Comparison of ENCODE assay signal across 5 cellular contexts in genomic region chrX:130791870-130792269, GRCh38.
A peak's percentile ranks its signal among the peaks of the same experiment; 100 is the strongest.
DNase-seq lines count a peak whose midpoint lies in the region; ATAC-seq, FAIRE-seq and TF ChIP-seq lines count a peak whose summit lies in the region.
"Not testable (repeated sequence)": the region's sequence is repeated elsewhere in the genome, so short reads cannot be mapped to it uniquely, and the experiment has no call there.

No MANE protein-coding gene starts in this region.

- not testable (repeated sequence) for H3K9me1 ChIP-seq in K562 (ENCODE audit: control insufficient read depth, insufficient read depth, low read length)

- not testable (repeated sequence) for TF ChIP-seq RAD21 in K562 (CRISPR knock-in tag; conservative IDR thresholded peaks at IDR 0.05 in 1 of 2, IDR thresholded peaks at IDR 0.05 in 1 of 2)

- not testable (repeated sequence) for H3K79me2 ChIP-seq in astrocyte (ENCODE audit: insufficient read depth, low read length); K562 (ENCODE audit: control insufficient read depth, insufficient read depth, low read length)

- TF ChIP-seq POLR2A in GM12891 (IDR thresholded peaks at IDR 0.05; ENCODE audit: low read depth, low read length); K562 (conservative IDR thresholded peaks at IDR 0.05): not testable (repeated sequence)

- not testable (repeated sequence) for H3K9ac ChIP-seq in astrocyte (ENCODE audit: low read length); K562 (ENCODE audit: insufficient read depth in 1 of 2, low read depth in 2 of 2, low read length in 2 of 2)

- H3K27me3 Mint-ChIP-seq in astrocyte (ENCODE audit: low read depth, unreplicated experiment), result not testable (repeated sequence)

- H4K20me1 ChIP-seq in astrocyte (ENCODE audit: insufficient read depth, low read length); K562 (replicated peaks; ENCODE audit: control insufficient read depth, insufficient read depth, low read length): not testable (repeated sequence)

- H2AFZ ChIP-seq in astrocyte (ENCODE audit: low read depth, low read length); K562 (ENCODE audit: low read depth, low read length): not testable (repeated sequence)

- POLR2A ChIA-PET in HEK293 (lab: Yijun Ruan, JAX); K562 (lab: Yijun Ruan, JAX): not testable (repeated sequence)

- not testable (repeated sequence) for BruUV-seq in K562 (replicated peaks; lab: Mats Ljungman, UMichigan)

- H3K27me3 ChIP-seq in astrocyte (ENCODE audit: insufficient read depth, low read length); K562 (ENCODE audit: control insufficient read depth in 2 of 2, insufficient read depth in 2 of 2, low read length in 2 of 2): not testable (repeated sequence)

- H3K36me3 ChIP-seq in HEK293 (ENCODE audit: control insufficient read depth in 2 of 2, insufficient read depth in 1 of 2, low read length in 2 of 2); astrocyte (ENCODE audit: insufficient read depth, low read length); K562 (ENCODE audit: control insufficient read depth, insufficient read depth, low read length): not testable (repeated sequence)

- not testable (repeated sequence) for H3K4me1 ChIP-seq in HEK293 (ENCODE audit: control insufficient read depth, insufficient read depth, low read length); astrocyte (ENCODE audit: insufficient read depth, low read length); K562 (replicated peaks in 1 of 2; ENCODE audit: control insufficient read depth in 2 of 2, insufficient read depth in 2 of 2, low read length in 2 of 2)

- DNase-seq in GM12891 (ENCODE audit: insufficient read length, low spot score); GM19239 (ENCODE audit: insufficient read length, low spot score); astrocyte (ENCODE audit: low read depth); K562 (ENCODE audit: extremely low read depth in 1 of 4, low spot score in 3 of 4): not testable (repeated sequence)

- H3K4me3 ChIP-seq in HEK293 (ENCODE audit: low read depth, low read length); astrocyte (ENCODE audit: insufficient read depth, low read depth, low read length); K562: not testable (repeated sequence)

- WGBS in K562 (ENCODE audit: insufficient coverage, low coverage, missing lambda C conversion rate), result 85% methylated on average over 2 of the region's 2 CpGs

- CTCF ChIA-PET in HEK293 (lab: Yijun Ruan, JAX), result interaction anchor here (0.6 kb wide), 1 partner anchor 69 kb away, joined by 3 read pairs; no protein-coding TSS in a partner anchor
- CTCF ChIA-PET in K562 (lab: Yijun Ruan, JAX; ENCODE audit: low intra/inter-chr PET ratio), result not testable (repeated sequence)

- H3K4me3 Mint-ChIP-seq in astrocyte (ENCODE audit: unreplicated experiment), result not testable (repeated sequence)

- not testable (repeated sequence) for TF ChIP-seq EP300 in K562 (IDR thresholded peaks at IDR 0.05; ENCODE audit: low read length)

- H3K4me2 ChIP-seq in astrocyte (ENCODE audit: low read length); K562 (ENCODE audit: insufficient read depth, low read length): not testable (repeated sequence)

- not testable (repeated sequence) for H3K27ac ChIP-seq in HEK293 (ENCODE audit: extremely low read depth, low read depth, low read length); astrocyte (ENCODE audit: low read depth, low read length); K562 (ENCODE audit: extremely low read depth, low read depth, low read length)

- peaks cover 11% of the 10 kb centered on the region for H3K4me1 Mint-ChIP-seq in astrocyte (ENCODE audit: low read depth, unreplicated experiment)

- in situ Hi-C loops in K562 (cut with MboI), result not testable (repeated sequence)

- not testable (repeated sequence) for ATAC-seq in K562

- H3K27ac Mint-ChIP-seq in astrocyte (ENCODE audit: unreplicated experiment), result not testable (repeated sequence)

- TF ChIP-seq CTCF in HEK293 (tag by site-specific recombination; IDR thresholded peaks at IDR 0.05); astrocyte (IDR thresholded peaks at IDR 0.05; ENCODE audit: insufficient read depth, low read depth, low read length); K562 (IDR thresholded peaks at IDR 0.05 in 2 of 3, conservative IDR thresholded peaks at IDR 0.05 in 1 of 3; ENCODE audit: insufficient read depth in 2 of 3, low read depth in 1 of 3, low read length in 3 of 3): not testable (repeated sequence)

- intact Hi-C loops in K562 (cut with micrococcal nuclease), result not testable (repeated sequence)

- peak; percentile 16 for FAIRE-seq in GM12891 (lab: Jason Lieb, UNC)
- peak; percentile 23 for FAIRE-seq in GM19239 (lab: Jason Lieb, UNC)
- peak; percentile 96 for FAIRE-seq in astrocyte (lab: Jason Lieb, UNC)
- not testable (repeated sequence) for FAIRE-seq in K562 (lab: Jason Lieb, UNC)

- H3K9me3 Mint-ChIP-seq in astrocyte (ENCODE audit: unreplicated experiment), result not testable (repeated sequence)

- H3K36me3 Mint-ChIP-seq in astrocyte (ENCODE audit: low read depth, unreplicated experiment), result not testable (repeated sequence)

- not testable (repeated sequence) for H3K9me3 ChIP-seq in HEK293 (ENCODE audit: control insufficient read depth, insufficient read depth, low read depth, low read length); astrocyte (ENCODE audit: insufficient read depth, low read depth, low read length); K562 (replicated peaks; ENCODE audit: control insufficient read depth, insufficient read depth, low read depth, low read length)

TF ChIP-seq in HEK293, 187 proteins besides CTCF, POLR2A, EP300 and RAD21:
- peak; percentile 84 for TF ChIP-seq ZNF146 (tag by site-specific recombination; IDR thresholded peaks at IDR 0.05)

TF ChIP-seq in K562, 482 proteins besides CTCF, POLR2A, EP300 and RAD21:
- TF ChIP-seq ZNF146 (CRISPR knock-in tag; IDR thresholded peaks at IDR 0.05; ENCODE audit: unreplicated experiment), result peak; percentile 76
